8 cellular contexts compared by ENCODE assay signal in the genomic region with DNA sequence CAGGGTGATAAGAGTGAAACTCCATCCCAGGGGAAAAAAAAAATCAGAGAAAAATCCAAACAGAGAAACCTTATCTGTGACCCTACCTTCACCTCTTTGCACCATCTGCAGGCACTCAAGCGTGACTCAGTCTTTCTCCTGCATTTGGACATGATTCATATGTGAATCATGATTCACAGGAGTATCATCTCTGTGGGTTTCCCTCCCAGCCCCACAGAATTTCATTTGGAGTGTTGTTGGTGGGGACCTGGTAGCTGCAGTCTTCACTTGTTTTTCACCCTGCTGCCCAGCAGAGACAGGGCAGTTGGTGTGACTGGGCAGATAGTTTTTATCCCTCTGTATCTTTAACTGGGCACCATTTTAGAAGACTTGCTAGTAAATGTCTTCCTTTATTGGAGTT.
DNase-seq lines count a peak whose midpoint lies in the region; ATAC-seq lines count a peak whose summit lies in the region.

No MANE protein-coding gene starts in this region.

- no peak for ATAC-seq in GM21381 (IDR thresholded peaks at IDR 0.05; ENCODE audit: unreplicated experiment)
- ATAC-seq in GM19351 (IDR thresholded peaks at IDR 0.05; ENCODE audit: unreplicated experiment), result no peak

- peak overlapping the region; percentile 88 for H3K27ac Mint-ChIP-seq in T-helper 1 cell treated with Interleukin-12 subunit alpha and Interleukin-12 subunit beta and Interleukin-4 antibody, amounts not matched to agents 30 μg/mL and 1 μg/mL, for 36 hours

- H3K36me3 Mint-ChIP-seq in T-helper 1 cell treated with Interleukin-12 subunit alpha and Interleukin-12 subunit beta and Interleukin-4 antibody, amounts not matched to agents 30 μg/mL and 1 μg/mL, for 36 hours (ENCODE audit: low read depth), result peaks cover 46% of the 10 kb centered on the region

- H3K4me1 Mint-ChIP-seq in T-helper 1 cell treated with Interleukin-12 subunit alpha and Interleukin-12 subunit beta and Interleukin-4 antibody, amounts not matched to agents 30 μg/mL and 1 μg/mL, for 36 hours (ENCODE audit: low read depth), result peaks cover 19% of the 10 kb centered on the region

- no peaks in the 10 kb centered on the region for H3K9me3 Mint-ChIP-seq in T-helper 1 cell treated with Interleukin-12 subunit alpha and Interleukin-12 subunit beta and Interleukin-4 antibody, amounts not matched to agents 30 μg/mL and 1 μg/mL, for 36 hours

- no peaks in the 10 kb centered on the region for H3K27me3 Mint-ChIP-seq in T-helper 1 cell treated with Interleukin-12 subunit alpha and Interleukin-12 subunit beta and Interleukin-4 antibody, amounts not matched to agents 30 μg/mL and 1 μg/mL, for 36 hours (ENCODE audit: low read depth)

- peak overlapping the region; percentile 55 for H3K4me3 Mint-ChIP-seq in T-helper 1 cell treated with Interleukin-12 subunit alpha and Interleukin-12 subunit beta and Interleukin-4 antibody, amounts not matched to agents 30 μg/mL and 1 μg/mL, for 36 hours

- peak; percentile 6 for DNase-seq in activated gamma-delta T cell treated with anti-CD3 and anti-CD28 coated beads, Interleukin-2, amount 50 U/mL, for 16 hours (ENCODE audit: low read depth)
- DNase-seq in activated gamma-delta T cell (lab: John Stamatoyannopoulos, UW) (no peak), dermis blood vessel endothelial cell (peak; percentile 88), DMS114 treated with DMSO at 0.1 percent for 48 hours (lab: John Stamatoyannopoulos, UW; ENCODE audit: unreplicated experiment) (no peak)
- peak; percentile 23 to 49 for DNase-seq in stimulated activated CD4-positive, alpha-beta T cell treated with anti-CD3 and anti-CD28 coated beads, Interleukin-12 subunit alpha, Interleukin-12 subunit beta, amount 100 ng/mL, for 24 hours (ENCODE audit: low read depth in 2 of 2)

Comparison
In these comparisons a context has a peak if more than half of its experiments do, and no peak if none do; other contexts are left out.
1. DNase-seq: peak in activated gamma-delta T cell treated with anti-CD3 and anti-CD28 coated beads, Interleukin-2, amount 50 U/mL, for 16 hours (single experiment), dermis blood vessel endothelial cell (single experiment) and stimulated activated CD4-positive, alpha-beta T cell treated with anti-CD3 and anti-CD28 coated beads, Interleukin-12 subunit alpha, Interleukin-12 subunit beta, amount 100 ng/mL, for 24 hours (2 of 2); none in activated gamma-delta T cell (single experiment) and DMS114 treated with DMSO at 0.1 percent for 48 hours (single experiment).